In the genomic region with DNA sequence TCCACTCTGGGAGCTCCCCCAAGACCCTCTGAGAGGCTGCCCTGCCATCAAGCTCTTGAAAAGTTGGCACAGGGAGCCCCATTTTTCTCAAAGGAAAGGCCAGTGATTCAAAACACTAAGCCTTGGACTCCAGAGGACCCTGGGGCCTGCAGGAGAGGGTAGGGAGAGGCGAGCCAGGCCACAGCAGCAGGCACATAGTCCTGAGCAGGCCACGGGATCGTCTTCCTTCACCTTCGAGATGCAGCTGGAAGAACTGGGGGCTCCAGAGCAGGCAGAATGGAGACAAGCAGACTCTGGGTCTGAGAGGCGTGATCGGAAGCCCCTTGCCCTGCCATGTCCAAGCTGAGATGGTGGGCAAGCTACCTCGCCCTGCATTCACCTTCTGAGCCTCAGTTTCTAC, we compare ENCODE assay signal across 13 cellular contexts.
"Had no signal": no experiment of that assay in that cellular context is flagged by ENCODE, and none has a peak within 500 bp of the region (broad histone marks: within the 10 kb centered on the region; RNA-seq: fewer than 3 reads in every experiment).

No MANE protein-coding gene starts in this region.

- H3K4me3 Mint-ChIP-seq: activated naive CD8-positive, alpha-beta T cell; activated T-cell treated with anti-CD3 and anti-CD28 coated beads, Interleukin-2, amount 50 U/mL, for 4 hours; immature natural killer cell; nephron progenitor cell; T-helper 17 cell had no signal

- H3K27me3 ChIP-seq: esophagus muscularis mucosa, transverse colon had no signal

- DNase-seq: activated effector memory CD4-positive, alpha-beta T cell treated with anti-CD3 and anti-CD28 coated beads, Interleukin-2, amount 50 U/mL, for 16 hours; activated T-cell treated with anti-CD3 and anti-CD28 coated beads, Interleukin-2, amount 50 U/mL, for 4 hours; cerebellar nuclear complex; immature natural killer cell; left cardiac atrium; nephron progenitor cell; stimulated activated CD4-positive, alpha-beta T cell treated with anti-CD3 and anti-CD28 coated beads, Interleukin-2, amount 100 ng/mL, for 48 hours; T-helper 17 cell; transverse colon had no signal

- H3K9me3 ChIP-seq: esophagus muscularis mucosa, transverse colon had no signal

- H3K36me3 ChIP-seq: esophagus muscularis mucosa, transverse colon had no signal

- FAIRE-seq: TTC549 had no signal

- H3K9me3 Mint-ChIP-seq: activated T-cell treated with anti-CD3 and anti-CD28 coated beads, Interleukin-2, amount 50 U/mL, for 4 hours; immature natural killer cell had no signal

- H3K4me1 Mint-ChIP-seq: immature natural killer cell had no signal

- H3K27ac ChIP-seq: esophagus muscularis mucosa had no signal

- ATAC-seq: activated T-cell treated with anti-CD3 and anti-CD28 coated beads, Interleukin-2, amount 50 U/mL, for 4 hours; left cardiac atrium; SK-N-SH treated with all-trans-retinoic acid at 6 μM for 48 hours; T-helper 17 cell had no signal

- H3K36me3 Mint-ChIP-seq: activated naive CD8-positive, alpha-beta T cell; immature natural killer cell had no signal

- H3K27ac Mint-ChIP-seq: activated naive CD8-positive, alpha-beta T cell; immature natural killer cell; T-helper 17 cell had no signal

- H3K4me3 ChIP-seq: esophagus muscularis mucosa, transverse colon had no signal
